ENCODE assay signal across 32 cellular contexts in the genomic region with DNA sequence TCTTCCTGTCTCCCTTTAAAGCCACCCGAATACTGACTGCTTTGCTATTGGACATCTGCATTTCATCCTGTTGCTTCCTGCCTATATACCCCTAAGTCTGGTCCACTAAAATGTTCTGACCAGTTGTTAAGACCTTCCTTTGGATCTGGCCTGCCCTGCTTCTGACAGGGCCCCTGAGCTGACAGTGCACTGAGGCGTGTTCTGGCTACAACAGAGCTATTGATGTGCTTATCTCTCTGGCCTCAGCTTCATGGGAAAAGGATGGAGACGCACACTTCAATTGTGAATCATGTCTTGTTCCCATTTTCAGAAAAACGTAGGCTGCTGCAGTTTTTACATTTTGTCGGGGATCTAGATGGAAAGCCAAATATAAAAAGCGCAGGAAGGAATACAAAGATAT. TPM values are rescaled to one million over a fixed set of nuclear protein-coding genes. Genes with fewer than 3 reads are reported as not detected.
"Had no signal": no experiment of that assay in that cellular context is flagged by ENCODE, and none has a peak within 500 bp of the region (broad histone marks: within the 10 kb centered on the region; RNA-seq: fewer than 3 reads in every experiment).

No MANE protein-coding gene starts in this region.

- H3K9me3 ChIP-seq: Peyer's patch, SJSA1, SK-N-SH had no signal

- H3K27ac Mint-ChIP-seq: activated CD4-positive, alpha-beta memory T cell treated with anti-CD3 and anti-CD28 coated beads for 36 hours; activated CD4-positive, alpha-beta T cell treated with anti-CD3 and anti-CD28 coated beads for 36 hours; activated naive CD4-positive, alpha-beta T cell treated with anti-CD3 and anti-CD28 coated beads, Interleukin-2, amount 10 ng/mL, durations not matched to agents 7 days and 5 days; activated naive CD8-positive, alpha-beta T cell; activated naive CD8-positive, alpha-beta T cell treated with anti-CD3 and anti-CD28 coated beads, Interleukin-2, amount 50 U/mL, for 24 hours; brain; T-helper 1 cell treated with Interleukin-12 subunit alpha and Interleukin-12 subunit beta and Interleukin-4 antibody, amounts not matched to agents 30 μg/mL and 1 μg/mL, for 36 hours; T-helper 2 cell treated with Interferon-gamma antibody and Interleukin-4, amounts not matched to agents 5 μg/mL and 100 μg/mL, for 36 hours; WTC11 had no signal

- DNase-seq: activated CD4-positive, alpha-beta memory T cell treated with anti-CD3 and anti-CD28 coated beads for 36 hours; activated CD4-positive, alpha-beta T cell treated with anti-CD3 and anti-CD28 coated beads for 36 hours; activated CD4-positive, alpha-beta T cell treated with anti-CD3 and anti-CD28 coated beads, Interleukin-2, amount 50 U/mL, for 1 hour; activated CD8-positive, alpha-beta memory T cell treated with anti-CD3 and anti-CD28 coated beads, Interleukin-2, amount 50 U/mL, for 48 hours; activated effector memory CD4-positive, alpha-beta T cell treated with Interleukin-2 at 50 U/mL for 16 hours; activated naive CD4-positive, alpha-beta T cell treated with anti-CD3 and anti-CD28 coated beads, Interleukin-2, amount 10 ng/mL, durations not matched to agents 7 days and 5 days; activated naive CD8-positive, alpha-beta T cell treated with anti-CD3 and anti-CD28 coated beads, Interleukin-2, amount 50 U/mL, for 24 hours; activated T-cell treated with anti-CD3 and anti-CD28 coated beads, Interleukin-2, amount 50 U/mL, for 48 hours; anterior cingulate cortex; NCI-H1092 treated with DMSO at 0.1 percent for 48 hours; NCI-H1417; NCI-H146; NCI-H187; NCI-H2029 treated with DMSO at 0.1 percent for 48 hours; NCI-H2107; NCI-H2171; NCI-H510A; NCI-H526; NCI-H748 treated with DMSO at 0.1 percent for 48 hours; NK-92 treated with Interleukin-12 subunit alpha and Interleukin-12 subunit beta, amount 100 ng/mL, for 24 hours; PC-3; Peyer's patch; RPMI8226; SHP77 treated with DMSO at 0.1 percent for 48 hours; SK-N-SH had no signal

- H3K27ac ChIP-seq: Peyer's patch, SJSA1 had no signal

- H3K4me1 Mint-ChIP-seq: activated CD4-positive, alpha-beta T cell treated with anti-CD3 and anti-CD28 coated beads for 36 hours; activated naive CD4-positive, alpha-beta T cell treated with anti-CD3 and anti-CD28 coated beads, Interleukin-2, amount 10 ng/mL, durations not matched to agents 7 days and 5 days; activated naive CD8-positive, alpha-beta T cell treated with anti-CD3 and anti-CD28 coated beads, Interleukin-2, amount 50 U/mL, for 24 hours had no signal

- H3K27me3 ChIP-seq: Peyer's patch, SJSA1 had no signal

- FAIRE-seq: bronchial epithelial cell had no signal

- H3K36me3 ChIP-seq: Peyer's patch, SJSA1 had no signal

- H3K9ac ChIP-seq: SK-N-SH had no signal

- H3K36me3 Mint-ChIP-seq: activated CD4-positive, alpha-beta memory T cell treated with anti-CD3 and anti-CD28 coated beads for 36 hours; activated naive CD4-positive, alpha-beta T cell treated with anti-CD3 and anti-CD28 coated beads, Interleukin-2, amount 10 ng/mL, durations not matched to agents 7 days and 5 days; activated naive CD8-positive, alpha-beta T cell; brain; WTC11 had no signal

- H3K4me3 Mint-ChIP-seq: activated CD4-positive, alpha-beta memory T cell treated with anti-CD3 and anti-CD28 coated beads for 36 hours; activated CD4-positive, alpha-beta T cell treated with anti-CD3 and anti-CD28 coated beads for 36 hours; activated naive CD4-positive, alpha-beta T cell treated with anti-CD3 and anti-CD28 coated beads, Interleukin-2, amount 10 ng/mL, durations not matched to agents 7 days and 5 days; activated naive CD8-positive, alpha-beta T cell; activated naive CD8-positive, alpha-beta T cell treated with anti-CD3 and anti-CD28 coated beads, Interleukin-2, amount 50 U/mL, for 24 hours; brain; T-helper 1 cell treated with Interleukin-12 subunit alpha and Interleukin-12 subunit beta and Interleukin-4 antibody, amounts not matched to agents 30 μg/mL and 1 μg/mL, for 36 hours; T-helper 2 cell treated with Interferon-gamma antibody and Interleukin-4, amounts not matched to agents 5 μg/mL and 100 μg/mL, for 36 hours; WTC11 had no signal

- H3K4me3 ChIP-seq: Peyer's patch, SJSA1 had no signal

- H3K9me3 Mint-ChIP-seq: activated CD4-positive, alpha-beta memory T cell treated with anti-CD3 and anti-CD28 coated beads for 36 hours; activated naive CD4-positive, alpha-beta T cell treated with anti-CD3 and anti-CD28 coated beads, Interleukin-2, amount 10 ng/mL, durations not matched to agents 7 days and 5 days; activated naive CD8-positive, alpha-beta T cell treated with anti-CD3 and anti-CD28 coated beads, Interleukin-2, amount 50 U/mL, for 24 hours; T-helper 1 cell treated with Interleukin-12 subunit alpha and Interleukin-12 subunit beta and Interleukin-4 antibody, amounts not matched to agents 30 μg/mL and 1 μg/mL, for 36 hours; T-helper 2 cell treated with Interferon-gamma antibody and Interleukin-4, amounts not matched to agents 5 μg/mL and 100 μg/mL, for 36 hours; WTC11 had no signal

- H3K4me1 ChIP-seq: Peyer's patch had no signal

RNA-seq across cellular contexts. Expression of a gene that starts 7.1 kb away (rescaled TPM):
- total RNA-seq: activated CD4-positive, alpha-beta memory T cell treated with anti-CD3 and anti-CD28 coated beads for 36 hours; activated CD4-positive, alpha-beta T cell treated with anti-CD3 and anti-CD28 coated beads for 36 hours had no signal
